In the genomic region with DNA sequence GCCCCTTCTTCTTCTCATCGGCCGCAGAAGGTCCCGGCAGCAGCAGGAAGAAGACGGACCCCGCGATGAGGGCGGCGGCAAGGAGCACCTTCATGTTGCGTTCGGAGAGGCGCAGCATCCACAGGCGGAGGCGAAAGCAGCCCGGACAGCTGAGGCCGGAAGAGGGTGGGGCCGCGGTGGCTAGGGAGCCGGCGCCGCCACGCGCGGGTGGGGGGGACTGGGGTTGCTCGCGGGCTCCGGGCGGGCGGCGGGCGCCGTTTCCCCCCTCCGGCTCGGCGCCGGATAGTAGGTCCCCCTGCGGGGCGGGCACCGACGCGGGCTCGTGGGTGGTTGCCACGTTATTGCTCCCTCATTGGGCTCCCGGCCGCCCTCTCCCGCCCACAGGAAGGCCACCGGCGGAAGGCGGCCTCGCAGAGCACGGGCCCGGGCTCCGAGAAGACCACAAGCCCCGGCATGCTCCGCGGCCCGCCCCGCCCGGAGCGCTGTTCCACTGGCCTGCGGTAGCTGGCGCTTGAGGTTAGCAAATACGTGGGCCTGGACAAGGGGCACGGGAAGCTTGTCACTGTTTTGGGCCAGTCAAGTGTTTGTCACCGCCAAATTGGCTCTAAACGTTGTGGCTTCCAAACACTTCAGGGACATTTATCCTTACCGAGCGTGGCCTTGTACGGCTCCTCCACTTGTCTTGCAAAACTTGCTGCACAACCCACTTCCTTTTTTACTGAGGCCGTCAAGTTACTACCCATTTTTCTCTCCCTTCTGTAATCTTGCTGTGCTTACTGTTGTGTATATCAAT, we compare ENCODE assay signal across 1 cellular context.
A peak's percentile ranks its signal among the peaks of the same experiment; 100 is the strongest.
TF ChIP-seq lines count a peak whose summit lies in the region.

Gene PPIB (minus strand): TSS at position 154 of the 793 bp plus-strand sequence. CDS start 36 bp downstream, at position 118.

TF ChIP-seq in HepG2, 621 proteins besides CTCF, POLR2A, EP300 and RAD21 (continued from another document):
- TF ChIP-seq TIGD3 (CRISPR knock-in tag; IDR thresholded peaks at IDR 0.05; ENCODE audit: borderline replicate concordance): no peak
- 0 out of 2 replicates have a peak, but pooled peaks have one; percentile 11 for TF ChIP-seq SMYD3 (CRISPR knock-in tag; IDR thresholded peaks at IDR 0.05)
- peak; percentile 54; the same call in 1 of the 2 replicates for TF ChIP-seq ZNF773 (CRISPR knock-in tag; IDR thresholded peaks at IDR 0.05; ENCODE audit: borderline replicate concordance)
- 0 out of 2 replicates have a peak, but pooled peaks have one; percentile 50 for TF ChIP-seq PCBP1 (IDR thresholded peaks at IDR 0.05; ENCODE audit: borderline replicate concordance, low read depth, low read length)
- TF ChIP-seq SALL1 (CRISPR knock-in tag; IDR thresholded peaks at IDR 0.05): peak; percentile 67
- TF ChIP-seq KDM6A (CRISPR knock-in tag; IDR thresholded peaks at IDR 0.05; ENCODE audit: low read depth): no peak
- TF ChIP-seq, protein P1, sequence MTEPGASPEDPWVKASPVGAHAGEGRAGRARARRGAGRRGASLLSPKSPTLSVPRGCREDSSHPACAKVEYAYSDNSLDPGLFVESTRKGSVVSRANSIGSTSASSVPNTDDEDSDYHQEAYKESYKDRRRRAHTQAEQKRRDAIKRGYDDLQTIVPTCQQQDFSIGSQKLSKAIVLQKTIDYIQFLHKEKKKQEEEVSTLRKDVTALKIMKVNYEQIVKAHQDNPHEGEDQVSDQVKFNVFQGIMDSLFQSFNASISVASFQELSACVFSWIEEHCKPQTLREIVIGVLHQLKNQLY (CRISPR knock-in tag; IDR thresholded peaks at IDR 0.05): no peak
